Comparison of ENCODE assay signal across 1 cellular context in genomic region chr20:47334022-47334551, GRCh38.
TF ChIP-seq lines count a peak whose summit lies in the region.

No MANE protein-coding gene starts in this region.

TF ChIP-seq in HepG2, 621 proteins besides CTCF, POLR2A, EP300 and RAD21 (continued from another document and continues in another):
- no peak for TF ChIP-seq ZNF362 (CRISPR knock-in tag; IDR thresholded peaks at IDR 0.05; ENCODE audit: borderline replicate concordance)
- no peak for TF ChIP-seq ZNF703 (CRISPR knock-in tag; IDR thresholded peaks at IDR 0.05; ENCODE audit: borderline replicate concordance)
- no peak; the same call in 1 of the 2 replicates for TF ChIP-seq NFYC (CRISPR knock-in tag; IDR thresholded peaks at IDR 0.05)
- TF ChIP-seq ZNF597 (CRISPR knock-in tag; IDR thresholded peaks at IDR 0.05): no peak
- TF ChIP-seq MXD1 (CRISPR knock-in tag; IDR thresholded peaks at IDR 0.05): no peak
- TF ChIP-seq ZNF354B (CRISPR knock-in tag; IDR thresholded peaks at IDR 0.05): 0 out of 2 replicates have a peak, but pooled peaks have one; percentile 53
- no peak for TF ChIP-seq ZHX1 (CRISPR knock-in tag; IDR thresholded peaks at IDR 0.05; ENCODE audit: low read depth)
- TF ChIP-seq, protein P1, sequence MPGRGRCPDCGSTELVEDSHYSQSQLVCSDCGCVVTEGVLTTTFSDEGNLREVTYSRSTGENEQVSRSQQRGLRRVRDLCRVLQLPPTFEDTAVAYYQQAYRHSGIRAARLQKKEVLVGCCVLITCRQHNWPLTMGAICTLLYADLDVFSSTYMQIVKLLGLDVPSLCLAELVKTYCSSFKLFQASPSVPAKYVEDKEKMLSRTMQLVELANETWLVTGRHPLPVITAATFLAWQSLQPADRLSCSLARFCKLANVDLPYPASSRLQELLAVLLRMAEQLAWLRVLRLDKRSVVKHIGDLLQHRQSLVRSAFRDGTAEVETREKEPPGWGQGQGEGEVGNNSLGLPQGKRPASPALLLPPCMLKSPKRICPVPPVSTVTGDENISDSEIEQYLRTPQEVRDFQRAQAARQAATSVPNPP (CRISPR knock-in tag; IDR thresholded peaks at IDR 0.05): no peak
- TF ChIP-seq CEBPG (CRISPR knock-in tag; IDR thresholded peaks at IDR 0.05): 0 out of 2 replicates have a peak, but pooled peaks have one; percentile 5
- TF ChIP-seq CREM (IDR thresholded peaks at IDR 0.05): peak; percentile 65; the same call in 1 of the 2 replicates
- TF ChIP-seq CREM (CRISPR knock-in tag; IDR thresholded peaks at IDR 0.05): no peak
- TF ChIP-seq SIN3A (IDR thresholded peaks at IDR 0.05; ENCODE audit: borderline replicate concordance, low read depth, low read length): 0 out of 2 replicates have a peak, but pooled peaks have one; percentile 22
- peak; percentile 63; the same call in 1 of the 2 replicates for TF ChIP-seq KDM6A (CRISPR knock-in tag; IDR thresholded peaks at IDR 0.05; ENCODE audit: low read depth)
- peak; percentile 53; the same call in 1 of the 2 replicates for TF ChIP-seq NFKBIZ (CRISPR knock-in tag; IDR thresholded peaks at IDR 0.05)
- no peak for TF ChIP-seq ZNF790 (CRISPR knock-in tag; IDR thresholded peaks at IDR 0.05; ENCODE audit: borderline replicate concordance)
- no peak for TF ChIP-seq SNAPC4 (CRISPR knock-in tag; IDR thresholded peaks at IDR 0.05)
- TF ChIP-seq GZF1 (CRISPR knock-in tag; IDR thresholded peaks at IDR 0.05): no peak
- no peak for TF ChIP-seq SAFB2 (CRISPR knock-in tag; IDR thresholded peaks at IDR 0.05; ENCODE audit: borderline replicate concordance, low read depth)
- no peak for TF ChIP-seq MED13 (CRISPR knock-in tag; IDR thresholded peaks at IDR 0.05)
- TF ChIP-seq ZNF879 (CRISPR knock-in tag; IDR thresholded peaks at IDR 0.05): no peak
- peak; percentile 19; the same call in 1 of the 2 replicates for TF ChIP-seq ZSCAN12 (CRISPR knock-in tag; IDR thresholded peaks at IDR 0.05)
- TF ChIP-seq, protein P2, sequence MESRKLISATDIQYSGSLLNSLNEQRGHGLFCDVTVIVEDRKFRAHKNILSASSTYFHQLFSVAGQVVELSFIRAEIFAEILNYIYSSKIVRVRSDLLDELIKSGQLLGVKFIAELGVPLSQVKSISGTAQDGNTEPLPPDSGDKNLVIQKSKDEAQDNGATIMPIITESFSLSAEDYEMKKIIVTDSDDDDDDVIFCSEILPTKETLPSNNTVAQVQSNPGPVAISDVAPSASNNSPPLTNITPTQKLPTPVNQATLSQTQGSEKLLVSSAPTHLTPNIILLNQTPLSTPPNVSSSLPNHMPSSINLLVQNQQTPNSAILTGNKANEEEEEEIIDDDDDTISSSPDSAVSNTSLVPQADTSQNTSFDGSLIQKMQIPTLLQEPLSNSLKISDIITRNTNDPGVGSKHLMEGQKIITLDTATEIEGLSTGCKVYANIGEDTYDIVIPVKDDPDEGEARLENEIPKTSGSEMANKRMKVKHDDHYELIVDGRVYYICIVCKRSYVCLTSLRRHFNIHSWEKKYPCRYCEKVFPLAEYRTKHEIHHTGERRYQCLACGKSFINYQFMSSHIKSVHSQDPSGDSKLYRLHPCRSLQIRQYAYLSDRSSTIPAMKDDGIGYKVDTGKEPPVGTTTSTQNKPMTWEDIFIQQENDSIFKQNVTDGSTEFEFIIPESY (CRISPR knock-in tag; IDR thresholded peaks at IDR 0.05): no peak
- 0 out of 2 replicates have a peak, but pooled peaks have one; percentile 29 for TF ChIP-seq ARNTL (CRISPR knock-in tag; IDR thresholded peaks at IDR 0.05)
- TF ChIP-seq ZNF563 (CRISPR knock-in tag; IDR thresholded peaks at IDR 0.05): no peak
- TF ChIP-seq PHF5A (CRISPR knock-in tag; IDR thresholded peaks at IDR 0.05; ENCODE audit: low read depth, unreplicated experiment): peak; percentile 76
- no peak for TF ChIP-seq XRCC5 (optimal IDR thresholded peaks at IDR 0.05; ENCODE audit: low read length)
- TF ChIP-seq, protein P3, sequence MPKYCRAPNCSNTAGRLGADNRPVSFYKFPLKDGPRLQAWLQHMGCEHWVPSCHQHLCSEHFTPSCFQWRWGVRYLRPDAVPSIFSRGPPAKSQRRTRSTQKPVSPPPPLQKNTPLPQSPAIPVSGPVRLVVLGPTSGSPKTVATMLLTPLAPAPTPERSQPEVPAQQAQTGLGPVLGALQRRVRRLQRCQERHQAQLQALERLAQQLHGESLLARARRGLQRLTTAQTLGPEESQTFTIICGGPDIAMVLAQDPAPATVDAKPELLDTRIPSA (CRISPR knock-in tag; IDR thresholded peaks at IDR 0.05; ENCODE audit: borderline replicate concordance): no peak
- TF ChIP-seq, protein P4, sequence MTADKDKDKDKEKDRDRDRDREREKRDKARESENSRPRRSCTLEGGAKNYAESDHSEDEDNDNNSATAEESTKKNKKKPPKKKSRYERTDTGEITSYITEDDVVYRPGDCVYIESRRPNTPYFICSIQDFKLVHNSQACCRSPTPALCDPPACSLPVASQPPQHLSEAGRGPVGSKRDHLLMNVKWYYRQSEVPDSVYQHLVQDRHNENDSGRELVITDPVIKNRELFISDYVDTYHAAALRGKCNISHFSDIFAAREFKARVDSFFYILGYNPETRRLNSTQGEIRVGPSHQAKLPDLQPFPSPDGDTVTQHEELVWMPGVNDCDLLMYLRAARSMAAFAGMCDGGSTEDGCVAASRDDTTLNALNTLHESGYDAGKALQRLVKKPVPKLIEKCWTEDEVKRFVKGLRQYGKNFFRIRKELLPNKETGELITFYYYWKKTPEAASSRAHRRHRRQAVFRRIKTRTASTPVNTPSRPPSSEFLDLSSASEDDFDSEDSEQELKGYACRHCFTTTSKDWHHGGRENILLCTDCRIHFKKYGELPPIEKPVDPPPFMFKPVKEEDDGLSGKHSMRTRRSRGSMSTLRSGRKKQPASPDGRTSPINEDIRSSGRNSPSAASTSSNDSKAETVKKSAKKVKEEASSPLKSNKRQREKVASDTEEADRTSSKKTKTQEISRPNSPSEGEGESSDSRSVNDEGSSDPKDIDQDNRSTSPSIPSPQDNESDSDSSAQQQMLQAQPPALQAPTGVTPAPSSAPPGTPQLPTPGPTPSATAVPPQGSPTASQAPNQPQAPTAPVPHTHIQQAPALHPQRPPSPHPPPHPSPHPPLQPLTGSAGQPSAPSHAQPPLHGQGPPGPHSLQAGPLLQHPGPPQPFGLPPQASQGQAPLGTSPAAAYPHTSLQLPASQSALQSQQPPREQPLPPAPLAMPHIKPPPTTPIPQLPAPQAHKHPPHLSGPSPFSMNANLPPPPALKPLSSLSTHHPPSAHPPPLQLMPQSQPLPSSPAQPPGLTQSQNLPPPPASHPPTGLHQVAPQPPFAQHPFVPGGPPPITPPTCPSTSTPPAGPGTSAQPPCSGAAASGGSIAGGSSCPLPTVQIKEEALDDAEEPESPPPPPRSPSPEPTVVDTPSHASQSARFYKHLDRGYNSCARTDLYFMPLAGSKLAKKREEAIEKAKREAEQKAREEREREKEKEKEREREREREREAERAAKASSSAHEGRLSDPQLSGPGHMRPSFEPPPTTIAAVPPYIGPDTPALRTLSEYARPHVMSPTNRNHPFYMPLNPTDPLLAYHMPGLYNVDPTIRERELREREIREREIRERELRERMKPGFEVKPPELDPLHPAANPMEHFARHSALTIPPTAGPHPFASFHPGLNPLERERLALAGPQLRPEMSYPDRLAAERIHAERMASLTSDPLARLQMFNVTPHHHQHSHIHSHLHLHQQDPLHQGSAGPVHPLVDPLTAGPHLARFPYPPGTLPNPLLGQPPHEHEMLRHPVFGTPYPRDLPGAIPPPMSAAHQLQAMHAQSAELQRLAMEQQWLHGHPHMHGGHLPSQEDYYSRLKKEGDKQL (CRISPR knock-in tag; IDR thresholded peaks at IDR 0.05; ENCODE audit: low read depth): no peak
- TF ChIP-seq HDAC2 (CRISPR knock-in tag; IDR thresholded peaks at IDR 0.05): peak; percentile 87
- TF ChIP-seq ZNF558 (CRISPR knock-in tag; IDR thresholded peaks at IDR 0.05; ENCODE audit: borderline replicate concordance): no peak
- TF ChIP-seq, protein P5, sequence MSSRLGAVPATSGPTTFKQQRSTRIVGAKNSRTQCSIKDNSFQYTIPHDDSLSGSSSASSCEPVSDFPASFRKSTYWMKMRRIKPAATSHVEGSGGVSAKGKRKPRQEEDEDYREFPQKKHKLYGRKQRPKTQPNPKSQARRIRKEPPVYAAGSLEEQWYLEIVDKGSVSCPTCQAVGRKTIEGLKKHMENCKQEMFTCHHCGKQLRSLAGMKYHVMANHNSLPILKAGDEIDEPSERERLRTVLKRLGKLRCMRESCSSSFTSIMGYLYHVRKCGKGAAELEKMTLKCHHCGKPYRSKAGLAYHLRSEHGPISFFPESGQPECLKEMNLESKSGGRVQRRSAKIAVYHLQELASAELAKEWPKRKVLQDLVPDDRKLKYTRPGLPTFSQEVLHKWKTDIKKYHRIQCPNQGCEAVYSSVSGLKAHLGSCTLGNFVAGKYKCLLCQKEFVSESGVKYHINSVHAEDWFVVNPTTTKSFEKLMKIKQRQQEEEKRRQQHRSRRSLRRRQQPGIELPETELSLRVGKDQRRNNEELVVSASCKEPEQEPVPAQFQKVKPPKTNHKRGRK (CRISPR knock-in tag; IDR thresholded peaks at IDR 0.05): no peak
- TF ChIP-seq ZNF768 (CRISPR knock-in tag; IDR thresholded peaks at IDR 0.05): no peak
- TF ChIP-seq RARG (CRISPR knock-in tag; IDR thresholded peaks at IDR 0.05; ENCODE audit: low read depth): no peak
- TF ChIP-seq, protein P6, sequence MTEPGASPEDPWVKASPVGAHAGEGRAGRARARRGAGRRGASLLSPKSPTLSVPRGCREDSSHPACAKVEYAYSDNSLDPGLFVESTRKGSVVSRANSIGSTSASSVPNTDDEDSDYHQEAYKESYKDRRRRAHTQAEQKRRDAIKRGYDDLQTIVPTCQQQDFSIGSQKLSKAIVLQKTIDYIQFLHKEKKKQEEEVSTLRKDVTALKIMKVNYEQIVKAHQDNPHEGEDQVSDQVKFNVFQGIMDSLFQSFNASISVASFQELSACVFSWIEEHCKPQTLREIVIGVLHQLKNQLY (CRISPR knock-in tag; IDR thresholded peaks at IDR 0.05): peak; percentile 85
- TF ChIP-seq ZMYM4 (CRISPR knock-in tag; IDR thresholded peaks at IDR 0.05): no peak
